16 cellular contexts compared by ENCODE assay signal in genomic region chr6:139905404-139906052, GRCh38.
DNase-seq lines count a peak whose midpoint lies in the region; ATAC-seq and TF ChIP-seq lines count a peak whose summit lies in the region.
"Had no signal": no experiment of that assay in that cellular context is flagged by ENCODE, and none has a peak within 500 bp of the region (broad histone marks: within the 10 kb centered on the region; RNA-seq: fewer than 3 reads in every experiment).

No MANE protein-coding gene starts in this region.

- H3K9ac ChIP-seq in OCI-LY3 (ENCODE audit: low read length) = no peak overlapping the region

- DNase-seq in cardiac muscle cell (ENCODE audit: low read depth in 1 of 2, low spot score in 1 of 2) = no peak
- no peak for DNase-seq in cardiac septum (ENCODE audit: low spot score)
- DNase-seq in inferior parietal cortex (ENCODE audit: extremely low spot score) = peak; percentile 56
- no peak for DNase-seq in uterus
- DNase-seq: activated CD8-positive, alpha-beta T cell treated with anti-CD3 and anti-CD28 coated beads for 36 hours; naive B cell; NCI-H2081; thyroid gland had no signal

- 0 out of 2 replicates have a peak overlapping the region, but pooled peaks have one; percentile 67 for H3K4me2 ChIP-seq in OCI-LY3 (ENCODE audit: low read length)

- H3K36me3 ChIP-seq in cardiac muscle cell (no peaks in the 10 kb centered on the region), OCI-LY3 (replicated peaks; ENCODE audit: low read depth, low read length) (peaks cover 5% of the 10 kb centered on the region), uterus (no peaks in the 10 kb centered on the region)
- H3K36me3 ChIP-seq: SJSA1, thyroid gland had no signal

- intact Hi-C loops in cardiac septum (cut with DNase I) (no loop called here), uterus (cut with DNase I; ENCODE audit: low total_unique reads) (no loop called here)

- no peak for ATAC-seq in HG02798 (IDR thresholded peaks at IDR 0.05; ENCODE audit: poor library complexity, unreplicated experiment)
- no peak for ATAC-seq in HG03135 (IDR thresholded peaks at IDR 0.05; ENCODE audit: unreplicated experiment)
- no peak for ATAC-seq in GM18858 (IDR thresholded peaks at IDR 0.05; ENCODE audit: unreplicated experiment)
- ATAC-seq: activated CD8-positive, alpha-beta T cell treated with anti-CD3 and anti-CD28 coated beads for 36 hours; activated T-helper 17 cell treated with anti-CD3 and anti-CD28 coated beads, Interleukin-2, amount 50 U/mL, for 72 hours; esophagus mucosa had no signal

- no peaks in the 10 kb centered on the region for H3K27me3 ChIP-seq in cardiac muscle cell
- H3K27me3 ChIP-seq in OCI-LY3 (ENCODE audit: low read depth, low read length) = no peaks in the 10 kb centered on the region
- H3K27me3 ChIP-seq in uterus = no peaks in the 10 kb centered on the region
- H3K27me3 ChIP-seq: SJSA1, thyroid gland had no signal

- H3K4me1 ChIP-seq in cardiac muscle cell (ENCODE audit: low read depth) = peaks cover 3% of the 10 kb centered on the region
- peaks cover 37% of the 10 kb centered on the region for H3K4me1 ChIP-seq in OCI-LY3 (ENCODE audit: low read length)
- H3K4me1 ChIP-seq in uterus = no peaks in the 10 kb centered on the region
- H3K4me1 ChIP-seq: SJSA1 had no signal

- H2AFZ ChIP-seq in OCI-LY3 (ENCODE audit: low read depth, low read length) = no peak overlapping the region

- H3K27ac ChIP-seq in cardiac muscle cell (peak overlapping the region; percentile 8), OCI-LY3 (ENCODE audit: low read length) (peak overlapping the region; percentile 96; the same call in 1 of the 2 replicates), uterus (peak overlapping the region; percentile 16 to 46)
- H3K27ac ChIP-seq: coronary artery, SJSA1 had no signal

- no peaks in the 10 kb centered on the region for H3K79me2 ChIP-seq in OCI-LY3 (ENCODE audit: low read length)

- no peak overlapping the region for H3K4me3 ChIP-seq in cardiac muscle cell
- H3K4me3 ChIP-seq in OCI-LY3 (ENCODE audit: low read length) = no peak overlapping the region
- no peak overlapping the region for H3K4me3 ChIP-seq in uterus
- H3K4me3 ChIP-seq: coronary artery, SJSA1, thyroid gland had no signal

- TF ChIP-seq CTCF in cardiac muscle cell (IDR thresholded peaks at IDR 0.05; ENCODE audit: low read depth, low read length) (no peak), OCI-LY3 (IDR thresholded peaks at IDR 0.05; ENCODE audit: low read depth, low read length) (no peak), uterus (IDR thresholded peaks at IDR 0.05) (no peak)

- H4K20me1 ChIP-seq in OCI-LY3 (ENCODE audit: insufficient read depth, low read length) = no peaks in the 10 kb centered on the region

- H3K9me3 ChIP-seq in cardiac muscle cell (ENCODE audit: low read depth) (no peaks in the 10 kb centered on the region), OCI-LY3 (ENCODE audit: insufficient read depth, low read length) (peaks cover 3% of the 10 kb centered on the region; the same call in 1 of the 2 replicates), uterus (no peaks in the 10 kb centered on the region)
- H3K9me3 ChIP-seq: SJSA1, thyroid gland had no signal

- no peak for TF ChIP-seq POLR2A in uterus (IDR thresholded peaks at IDR 0.05)

Comparison
In these comparisons a context has a peak if more than half of its experiments do, and no peak if none do; other contexts are left out.
1. H3K27ac ChIP-seq: peak in every context shown above with its lines; median percentile 96 in OCI-LY3; 31 in uterus; 8 in cardiac muscle cell.